Comparison of ENCODE assay signal across 8 cellular contexts in genomic region chr7:32905175-32905662, GRCh38. TPM values are rescaled to one million over a fixed set of nuclear protein-coding genes. Genes with fewer than 3 reads are reported as not detected.
DNase-seq lines count a peak whose midpoint lies in the region; ATAC-seq and TF ChIP-seq lines count a peak whose summit lies in the region.

No MANE protein-coding gene starts in this region.

- H3K79me2 ChIP-seq in GM23338 (replicated peaks; ENCODE audit: insufficient read depth) (no peaks in the 10 kb centered on the region), neural progenitor cell (ENCODE audit: low read depth) (no peaks in the 10 kb centered on the region)

- CTCF ChIA-PET in AG04449 (lab: Yijun Ruan, JAX) = interaction anchor here (0.7 to 1.0 kb wide), 2 partner anchors 59 to 157 kb away, joined by 3 to 4 read pairs; partner anchors contain the start of gene NT5C3A

- no peaks in the 10 kb centered on the region for H3K27me3 ChIP-seq in GM23338 (ENCODE audit: insufficient read depth)
- H3K27me3 ChIP-seq in neural progenitor cell = no peaks in the 10 kb centered on the region
- H3K27me3 ChIP-seq in stomach smooth muscle (ENCODE audit: control insufficient read depth in 1 of 2, insufficient read depth in 2 of 2, low read length in 2 of 2) = no peaks in the 10 kb centered on the region

- H3K4me2 ChIP-seq in GM23338 (peak overlapping the region; percentile 77), neural progenitor cell (peak overlapping the region; percentile 69)

- H3K4me1 ChIP-seq in GM23338 (ENCODE audit: insufficient read depth) (peaks cover 13% of the 10 kb centered on the region; the same call in 1 of the 2 replicates), neural progenitor cell (no peaks in the 10 kb centered on the region), stomach smooth muscle (ENCODE audit: control insufficient read depth, insufficient read depth, low read length) (peaks cover 2% of the 10 kb centered on the region)

- H3K9me3 Mint-ChIP-seq in GM23338 (no peaks in the 10 kb centered on the region), neural progenitor cell (no peaks in the 10 kb centered on the region)
- H3K9me3 Mint-ChIP-seq in activated T-cell treated with anti-CD3 and anti-CD28 coated beads, Interleukin-2, amount 50 U/mL, for 4 hours = no peaks in the 10 kb centered on the region

- H3K36me3 Mint-ChIP-seq in GM23338 (ENCODE audit: low read depth) (no peaks in the 10 kb centered on the region), neural progenitor cell (no peaks in the 10 kb centered on the region)
- H3K36me3 Mint-ChIP-seq in activated T-cell treated with anti-CD3 and anti-CD28 coated beads, Interleukin-2, amount 50 U/mL, for 4 hours (ENCODE audit: insufficient read depth) = no peaks in the 10 kb centered on the region

- H3K4me3 ChIP-seq in AG04449 (ENCODE audit: low read depth, low read length) (peak overlapping the region; percentile 44), GM23338 (peak overlapping the region; percentile 35), fibroblast of mammary gland (ENCODE audit: control insufficient read depth, low read depth, low read length) (peak overlapping the region; percentile 40), neural progenitor cell (peak overlapping the region; percentile 27), stomach smooth muscle (ENCODE audit: low read length in 2 of 2) (peak overlapping the region; percentile 44 to 63)

- no peak overlapping the region for H3K27ac ChIP-seq in GM23338 (ENCODE audit: low read depth)
- H3K27ac ChIP-seq in neural progenitor cell = no peak overlapping the region
- no peak overlapping the region for H3K27ac ChIP-seq in stomach smooth muscle (ENCODE audit: low read length)

- TF ChIP-seq CTCF in AG04449 (IDR thresholded peaks at IDR 0.05; ENCODE audit: insufficient read depth, low read length, missing control alignments) = peak; percentile 1
- TF ChIP-seq CTCF in GM23338 (conservative IDR thresholded peaks at IDR 0.05; ENCODE audit: low read depth in 2 of 2) = no peak
- TF ChIP-seq CTCF in fibroblast of mammary gland (conservative IDR thresholded peaks at IDR 0.05; ENCODE audit: control insufficient read depth, insufficient read depth, low read depth, low read length) = peak; percentile 11
- no peak for TF ChIP-seq CTCF in neural progenitor cell (IDR thresholded peaks at IDR 0.05)

- H3K36me3 ChIP-seq in GM23338 (ENCODE audit: insufficient read depth) (no peaks in the 10 kb centered on the region), neural progenitor cell (no peaks in the 10 kb centered on the region), stomach smooth muscle (ENCODE audit: control insufficient read depth in 2 of 2, insufficient read depth in 2 of 2, low read length in 2 of 2) (no peaks in the 10 kb centered on the region)

- peaks cover 2% of the 10 kb centered on the region for H3K27me3 Mint-ChIP-seq in GM23338 (ENCODE audit: insufficient read depth, low read depth, poor library complexity)
- H3K27me3 Mint-ChIP-seq in activated T-cell treated with anti-CD3 and anti-CD28 coated beads, Interleukin-2, amount 50 U/mL, for 4 hours (ENCODE audit: low read depth) = no peaks in the 10 kb centered on the region
- H3K27me3 Mint-ChIP-seq in neural progenitor cell (ENCODE audit: insufficient read depth, low read depth) = peaks cover 6% of the 10 kb centered on the region

- H4K20me1 ChIP-seq in GM23338 (replicated peaks; ENCODE audit: insufficient read depth) (no peaks in the 10 kb centered on the region), neural progenitor cell (ENCODE audit: low read depth) (no peaks in the 10 kb centered on the region)

- POLR2A ChIA-PET in AG04449 (lab: Yijun Ruan, JAX) = interaction anchor here (0.7 to 1.0 kb wide), 2 partner anchors 13 to 167 kb away, joined by 3 read pairs; no protein-coding TSS in a partner anchor

- H3F3A ChIP-seq in GM23338 (replicated peaks; ENCODE audit: low read depth) (no peaks in the 10 kb centered on the region), neural progenitor cell (ENCODE audit: low read depth) (no peaks in the 10 kb centered on the region)

- H3K9me2 ChIP-seq in GM23338 (ENCODE audit: insufficient read depth) = no peaks in the 10 kb centered on the region; the same call in 1 of the 2 replicates

- H2AFZ ChIP-seq in GM23338 (no peak overlapping the region), neural progenitor cell (replicated peaks) (no peak overlapping the region)

- no peak overlapping the region for H3K27ac Mint-ChIP-seq in GM23338
- H3K27ac Mint-ChIP-seq in neural progenitor cell = no peak overlapping the region

- H3K9ac ChIP-seq in neural progenitor cell (no peak overlapping the region), stomach smooth muscle (ENCODE audit: low read length in 2 of 2) (no peak overlapping the region)

- DNase-seq in AG04449 (ENCODE audit: low read depth, low spot score) = no peak
- peak; percentile 98 for DNase-seq in GM23338 (ENCODE audit: low spot score)
- peak; percentile 80 for DNase-seq in NOMO-1 treated with dmso at 0.1 percent for 144 hours (lab: John Stamatoyannopoulos, UW; ENCODE audit: unreplicated experiment)
- DNase-seq in activated T-cell treated with anti-CD3 and anti-CD28 coated beads, Interleukin-2, amount 50 U/mL, for 4 hours = peak; percentile 64
- peak; percentile 93 for DNase-seq in fibroblast of mammary gland (ENCODE audit: low read depth)
- DNase-seq in neural progenitor cell (ENCODE audit: low spot score) = peak; percentile 73
- no peak for DNase-seq in 8988T

- H3K9me3 ChIP-seq in neural progenitor cell (ENCODE audit: low read depth) (no peaks in the 10 kb centered on the region), stomach smooth muscle (ENCODE audit: control insufficient read depth in 2 of 2, low read length in 2 of 2) (no peaks in the 10 kb centered on the region)

- H3K4me1 Mint-ChIP-seq in GM23338 = peaks cover 5% of the 10 kb centered on the region; the same call in 2 of the 3 replicates
- H3K4me1 Mint-ChIP-seq in activated T-cell treated with anti-CD3 and anti-CD28 coated beads, Interleukin-2, amount 50 U/mL, for 4 hours (ENCODE audit: low read depth) = peaks cover 15% of the 10 kb centered on the region
- H3K4me1 Mint-ChIP-seq in neural progenitor cell = peaks cover 6% of the 10 kb centered on the region

- peak; percentile 96 for ATAC-seq in GM23338
- ATAC-seq in activated T-cell treated with anti-CD3 and anti-CD28 coated beads, Interleukin-2, amount 50 U/mL, for 4 hours = peak; percentile 93

- H3K4me3 Mint-ChIP-seq in GM23338 (peak overlapping the region; percentile 66; the same call in 2 of the 3 replicates), neural progenitor cell (no peak overlapping the region)
- H3K4me3 Mint-ChIP-seq in activated T-cell treated with anti-CD3 and anti-CD28 coated beads, Interleukin-2, amount 50 U/mL, for 4 hours = peak overlapping the region; percentile 72

TF ChIP-seq in GM23338, 12 proteins besides CTCF, POLR2A, EP300 and RAD21:
- TF ChIP-seq EZH2phosphoT487 (IDR thresholded peaks at IDR 0.05; ENCODE audit: unreplicated experiment) = no peak

RNA-seq across cellular contexts. Expression of gene KBTBD2, which starts 13.7 kb away (rescaled TPM):
- total RNA-seq in GM23338 (2014; rRNA removed; shearing (Covaris generic)) = 33.9 and 34.9 TPM in 2 replicates
- 11.1 and 11.6 TPM in 2 replicates for polyA plus RNA-seq in GM23338 (2016; fragmentation: Nextera tagmentation; extraction: Ambion mirVana)
- 10 to 100 TPM; 16.4 to 18.9 (median 17.6) TPM for total RNA-seq in activated T-cell treated with anti-CD3 and anti-CD28 coated beads, Interleukin-2, amount 50 U/mL, for 4 hours
- 31.2 and 45.5 TPM in 2 replicates for total RNA-seq in neural progenitor cell (ENCODE audit: low replicate concordance)

RNA-seq across cellular contexts. Expression of gene FKBP9, which starts 52.0 kb away (rescaled TPM):
- total RNA-seq in GM23338 (2014; rRNA removed; shearing (Covaris generic)) = 13.0 and 15.8 TPM in 2 replicates
- 5.1 and 5.2 TPM in 2 replicates for polyA plus RNA-seq in GM23338 (2016; fragmentation: Nextera tagmentation; extraction: Ambion mirVana)
- total RNA-seq in activated T-cell treated with anti-CD3 and anti-CD28 coated beads, Interleukin-2, amount 50 U/mL, for 4 hours = under 1 TPM; 0.48 to 0.79 (median 0.58) TPM
- total RNA-seq in neural progenitor cell (ENCODE audit: low replicate concordance) = 24.4 and 28.6 TPM in 2 replicates

Comparison
In these comparisons a context has a peak if more than half of its experiments do, and no peak if none do; other contexts are left out.
1. DNase-seq: peak in GM23338 (single experiment), NOMO-1 treated with dmso at 0.1 percent for 144 hours (single experiment), activated T-cell treated with anti-CD3 and anti-CD28 coated beads, Interleukin-2, amount 50 U/mL, for 4 hours (single experiment), fibroblast of mammary gland (single experiment) and neural progenitor cell (single experiment); none in AG04449 (single experiment) and 8988T (single experiment).
2. CTCF ChIP-seq: peak in AG04449 (single experiment) and fibroblast of mammary gland (single experiment); none in GM23338 (0 of 2) and neural progenitor cell (single experiment).
3. Peak in every context shown above with its lines, with median percentiles within 50 percentile points of each other: H3K4me3 ChIP-seq.